In the genomic region with DNA sequence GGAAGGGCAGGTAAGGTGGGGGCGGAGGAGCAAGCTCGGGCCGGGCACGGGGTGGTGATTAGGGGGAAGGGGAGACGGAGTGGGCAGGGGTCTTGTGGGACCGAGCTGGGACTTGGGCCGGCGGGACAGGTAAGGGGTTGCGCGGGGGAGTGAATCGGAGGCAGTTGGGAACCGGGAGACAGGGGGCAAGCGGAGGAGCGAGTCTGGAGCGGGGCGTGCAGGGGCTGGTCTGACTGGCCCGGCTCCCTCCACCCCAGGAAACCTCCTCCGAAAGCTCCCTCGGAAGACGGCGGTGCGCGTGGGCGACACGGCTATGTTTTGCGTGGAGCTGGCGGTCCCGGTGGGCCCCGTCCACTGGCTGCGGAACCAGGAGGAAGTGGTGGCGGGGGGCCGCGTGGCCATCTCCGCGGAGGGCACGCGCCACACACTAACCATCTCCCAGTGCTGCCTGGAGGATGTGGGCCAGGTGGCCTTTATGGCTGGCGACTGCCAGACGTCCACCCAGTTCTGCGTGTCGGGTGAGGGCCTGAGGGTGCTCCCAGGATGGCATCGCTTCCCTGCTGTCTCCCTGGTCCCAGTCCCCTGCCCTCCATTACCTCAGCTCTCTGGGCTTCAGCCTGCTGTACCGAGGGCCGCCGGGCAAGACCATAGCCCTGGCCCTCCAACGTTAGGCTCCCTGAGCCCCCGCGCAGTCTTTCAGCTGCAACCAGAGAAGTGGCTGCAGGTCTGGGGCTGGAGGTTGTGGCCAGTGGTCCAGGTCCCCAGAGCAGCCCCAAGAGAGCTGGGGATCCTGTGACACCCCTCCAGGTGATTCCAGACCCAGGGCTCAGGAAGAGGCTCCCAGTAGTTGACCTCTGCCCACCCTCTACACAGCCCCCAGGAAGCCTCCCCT, we compare ENCODE assay signal across 8 cellular contexts. TPM values are rescaled to one million over a fixed set of nuclear protein-coding genes. Genes with fewer than 3 reads are reported as not detected.
A peak's percentile ranks its signal among the peaks of the same experiment; 100 is the strongest.
DNase-seq lines count a peak whose midpoint lies in the region; ATAC-seq and TF ChIP-seq lines count a peak whose summit lies in the region.

No MANE protein-coding gene starts in this region.

- peak overlapping the region; percentile 61 for H3K9ac ChIP-seq in HUES64 (ENCODE audit: low read depth, low read length)

- TF ChIP-seq CTCF in AG04449 (IDR thresholded peaks at IDR 0.05; ENCODE audit: insufficient read depth, low read length, missing control alignments) (no peak), coronary artery (IDR thresholded peaks at IDR 0.05) (no peak)

- H3K9me3 ChIP-seq in HUES64 (ENCODE audit: insufficient read depth, low read depth, low read length), result no peaks in the 10 kb centered on the region

- H3K4me3 ChIP-seq in AG04449 (ENCODE audit: low read depth, low read length) (peak overlapping the region; percentile 61), HUES64 (ENCODE audit: low read length) (peak overlapping the region; percentile 71), coronary artery (peak overlapping the region; percentile 67)

- H3K27me3 Mint-ChIP-seq in naive thymus-derived CD8-positive, alpha-beta T cell, result no peaks in the 10 kb centered on the region

- CTCF ChIA-PET in AG04449 (lab: Yijun Ruan, JAX), result interaction anchor here (0.9 to 2.7 kb wide), 14 partner anchors 10 to 301 kb away, joined by 3 to 15 read pairs (median 4); no protein-coding TSS in a partner anchor

- WGBS in HUES64, result 27% methylated on average over 48 of the region's 48 CpGs

- H3K36me3 Mint-ChIP-seq in naive thymus-derived CD8-positive, alpha-beta T cell, result peaks cover 0 to 24% (median 1%) of the 10 kb centered on the region in 3 donors

- ATAC-seq in naive thymus-derived CD8-positive, alpha-beta T cell, result peak in 1 of 2 donors; percentile 11
- ATAC-seq in GM18867 (IDR thresholded peaks at IDR 0.05; ENCODE audit: unreplicated experiment) (no peak), HG02763 (IDR thresholded peaks at IDR 0.05; ENCODE audit: unreplicated experiment) (no peak), HG02623 (IDR thresholded peaks at IDR 0.05; ENCODE audit: unreplicated experiment) (no peak)

- H3K27ac Mint-ChIP-seq in naive thymus-derived CD8-positive, alpha-beta T cell, result peak overlapping the region in 6 of 10 donors; percentile 41 to 82 (median 68)

- H3K4me1 Mint-ChIP-seq in naive thymus-derived CD8-positive, alpha-beta T cell, result peaks cover 3 to 18% (median 10%) of the 10 kb centered on the region in 4 donors

- H3K36me3 ChIP-seq in HUES64 (ENCODE audit: insufficient read depth, low read length), result peaks cover 44% of the 10 kb centered on the region

- H3K27me3 ChIP-seq in HUES64 (ENCODE audit: insufficient read depth, low read length), result no peaks in the 10 kb centered on the region; the same call in 1 of the 2 replicates

- H3K4me3 Mint-ChIP-seq in naive thymus-derived CD8-positive, alpha-beta T cell, result peak overlapping the region; percentile 59 to 86 (median 70)

- no peaks in the 10 kb centered on the region for H3K4me1 ChIP-seq in HUES64 (ENCODE audit: insufficient read depth, low read length)

- POLR2A ChIA-PET in AG04449 (lab: Yijun Ruan, JAX), result no interaction called here
- POLR2A ChIA-PET in naive thymus-derived CD8-positive, alpha-beta T cell (lab: Charles Lee), result interaction anchor here (0.8 to 2.2 kb wide), 8 partner anchors 8 to 301 kb away, joined by 3 to 13 read pairs (median 5); partner anchors contain the start of genes GUK1 and IBA57

- no peaks in the 10 kb centered on the region for H3K9me3 Mint-ChIP-seq in naive thymus-derived CD8-positive, alpha-beta T cell

- no peak overlapping the region for H3K27ac ChIP-seq in HUES64 (ENCODE audit: low read depth, low read length)
- no peak overlapping the region for H3K27ac ChIP-seq in coronary artery

- DNase-seq in AG04449 (ENCODE audit: low read depth, low spot score) (no peak), coronary artery (ENCODE audit: low spot score) (no peak), NCI-H446 (lab: John Stamatoyannopoulos, UW) (no peak)
- peak in 1 of 10 donors; percentile 14 for DNase-seq in naive thymus-derived CD8-positive, alpha-beta T cell

RNA-seq across cellular contexts. Expression of gene OBSCN, which starts 6.3 kb away (rescaled TPM):
- 11.7 TPM for polyA plus RNA-seq in HUES64 (2013, experiment 1 of 2)
- 11.5 TPM for polyA plus RNA-seq in HUES64 (2013, experiment 2 of 2)
- 100 to 1,000 TPM in 1 of 2 experiments, 10 to 100 TPM in 1; 99.3 to 102 TPM for total RNA-seq in naive thymus-derived CD8-positive, alpha-beta T cell
- polyA plus RNA-seq in naive thymus-derived CD8-positive, alpha-beta T cell, result 1 to 10 TPM in 2 of 3 donors, under 1 TPM in 1; 0.56 to 4.9 (median 2.4) TPM

RNA-seq across cellular contexts. Expression of gene IBA57, which starts 48.6 kb away (rescaled TPM):
- polyA plus RNA-seq in HUES64 (2013, experiment 1 of 2), result 3.6 TPM
- polyA plus RNA-seq in HUES64 (2013, experiment 2 of 2), result 2.9 TPM
- total RNA-seq in naive thymus-derived CD8-positive, alpha-beta T cell, result 10 to 100 TPM; 11.0 to 12.3 TPM
- 1 to 10 TPM; 3.3 to 4.2 (median 3.4) TPM for polyA plus RNA-seq in naive thymus-derived CD8-positive, alpha-beta T cell
